In the genomic region with DNA sequence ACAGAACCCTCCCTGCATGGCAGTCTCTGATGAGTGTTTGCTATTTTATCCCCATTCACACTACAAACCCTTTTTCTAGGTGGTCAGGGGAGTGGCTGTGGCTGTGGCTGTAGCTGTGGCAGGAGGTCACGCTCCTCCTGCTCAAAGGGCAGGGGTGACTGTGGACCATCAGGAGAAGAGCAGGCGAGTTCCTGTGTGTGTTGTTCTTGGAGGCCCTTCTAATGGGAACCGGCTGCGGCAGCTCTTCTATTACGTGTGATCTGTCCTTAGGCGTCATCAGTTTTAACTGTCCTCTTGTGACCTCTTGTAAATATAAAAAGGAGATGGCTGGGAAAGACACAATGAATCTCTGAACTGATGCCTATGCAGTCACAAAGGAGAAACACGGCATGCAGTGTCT, we compare ENCODE assay signal across 11 cellular contexts.
DNase-seq lines count a peak whose midpoint lies in the region; ATAC-seq and TF ChIP-seq lines count a peak whose summit lies in the region.
"Had no signal": no experiment of that assay in that cellular context is flagged by ENCODE, and none has a peak within 500 bp of the region (broad histone marks: within the 10 kb centered on the region; RNA-seq: fewer than 3 reads in every experiment).

No MANE protein-coding gene starts in this region.

- ATAC-seq in HG02973 (IDR thresholded peaks at IDR 0.05; ENCODE audit: unreplicated experiment) (no peak), HG02571 (IDR thresholded peaks at IDR 0.05; ENCODE audit: unreplicated experiment) (no peak), HG03039 (IDR thresholded peaks at IDR 0.05; ENCODE audit: unreplicated experiment) (no peak)

- POLR2A ChIA-PET in AG04449 (lab: Yijun Ruan, JAX), result interaction anchor here (1.6 kb wide), 1 partner anchor 11 kb away, joined by 4 read pairs; no protein-coding TSS in a partner anchor

- TF ChIP-seq CTCF in AG04449 (IDR thresholded peaks at IDR 0.05; ENCODE audit: insufficient read depth, low read length, missing control alignments) (no peak), fibroblast of mammary gland (conservative IDR thresholded peaks at IDR 0.05; ENCODE audit: control insufficient read depth, insufficient read depth, low read depth, low read length) (no peak)

- DNase-seq in AG04449 (ENCODE audit: low read depth, low spot score) (peak; percentile 72), NCI-H460 (ENCODE audit: extremely low read depth, low read depth) (peak; percentile 76), fibroblast of mammary gland (ENCODE audit: low read depth) (peak; percentile 98), myocyte (ENCODE audit: low read depth) (peak; percentile 85), occipital lobe (lab: John Stamatoyannopoulos, UW) (no peak)
- DNase-seq: naive B cell, NCI-H69 had no signal

- CTCF ChIA-PET in AG04449 (lab: Yijun Ruan, JAX), result interaction anchor here (1.3 kb wide), 1 partner anchor 79 kb away, joined by 3 read pairs; no protein-coding TSS in a partner anchor

- no peak overlapping the region for H3K4me3 ChIP-seq in AG04449 (ENCODE audit: low read depth, low read length)
- no peak overlapping the region for H3K4me3 ChIP-seq in fibroblast of mammary gland (ENCODE audit: control insufficient read depth, low read depth, low read length)
- H3K4me3 ChIP-seq: BLaER1 treated with 17β-estradiol and CSF1 and Interleukin-3, amounts not matched to agents 10 nM and 100 nM had no signal
